In the genomic region with DNA sequence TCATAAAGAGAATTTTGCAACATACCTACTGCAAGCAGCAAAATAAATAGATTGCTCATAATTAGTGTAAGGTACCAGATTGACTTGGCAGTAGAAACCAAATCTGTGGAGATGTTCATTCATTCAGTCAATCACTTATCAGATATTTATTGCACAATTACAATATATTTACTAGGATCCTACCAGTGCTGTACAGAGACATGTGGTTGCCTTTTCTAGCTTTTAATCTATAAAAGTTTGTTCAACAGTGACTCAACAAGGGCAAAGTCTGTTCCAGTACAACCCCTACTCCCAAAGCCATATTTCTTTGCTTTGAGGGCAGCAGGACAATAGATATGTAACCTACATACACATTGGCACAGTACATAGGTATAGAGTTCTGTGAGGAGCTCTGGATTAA, we compare ENCODE assay signal across 22 cellular contexts. TPM values are rescaled to one million over a fixed set of nuclear protein-coding genes. Genes with fewer than 3 reads are reported as not detected.
"Had no signal": no experiment of that assay in that cellular context is flagged by ENCODE, and none has a peak within 500 bp of the region (broad histone marks: within the 10 kb centered on the region; RNA-seq: fewer than 3 reads in every experiment).

No MANE protein-coding gene starts in this region.

- H3K9me3 Mint-ChIP-seq: activated CD4-positive, alpha-beta memory T cell treated with anti-CD3 and anti-CD28 coated beads, Interleukin-2, amount 10 ng/mL, durations not matched to agents 7 days and 5 days; activated naive CD4-positive, alpha-beta T cell treated with anti-CD3 and anti-CD28 coated beads, Interleukin-2, amount 50 U/mL, for 72 hours; activated T-cell treated with anti-CD3 and anti-CD28 coated beads, Interleukin-2, amount 50 U/mL, for 24 hours; T-helper 1 cell treated with Interleukin-12 subunit alpha and Interleukin-12 subunit beta and Interleukin-4 antibody, amounts not matched to agents 30 μg/mL and 1 μg/mL, for 36 hours had no signal

- H3K36me3 Mint-ChIP-seq: activated naive CD4-positive, alpha-beta T cell treated with anti-CD3 and anti-CD28 coated beads, Interleukin-2, amount 50 U/mL, for 72 hours had no signal

- FAIRE-seq: kidney had no signal

- H3K9me3 ChIP-seq: esophagus muscularis mucosa, psoas muscle, sigmoid colon, tibial artery, vagina had no signal

- H3K4me3 ChIP-seq: esophagus muscularis mucosa, psoas muscle, sigmoid colon, tibial artery, vagina had no signal

- H3K27me3 ChIP-seq: esophagus muscularis mucosa, sigmoid colon, tibial artery, vagina had no signal

- ATAC-seq: left ventricle myocardium superior, psoas muscle had no signal

- H3K36me3 ChIP-seq: esophagus muscularis mucosa, sigmoid colon, tibial artery, vagina, WERI-Rb-1 had no signal

- H3K27me3 Mint-ChIP-seq: activated CD4-positive, alpha-beta memory T cell treated with anti-CD3 and anti-CD28 coated beads, Interleukin-2, amount 10 ng/mL, durations not matched to agents 7 days and 5 days; activated T-cell treated with anti-CD3 and anti-CD28 coated beads, Interleukin-2, amount 50 U/mL, for 24 hours; brain had no signal

- H3K4me1 Mint-ChIP-seq: neural crest cell had no signal

- H3K4me1 ChIP-seq: esophagus muscularis mucosa, psoas muscle, sigmoid colon, vagina had no signal

- H3K27ac Mint-ChIP-seq: activated CD4-positive, alpha-beta memory T cell treated with anti-CD3 and anti-CD28 coated beads, Interleukin-2, amount 10 ng/mL, durations not matched to agents 7 days and 5 days; activated naive CD4-positive, alpha-beta T cell treated with anti-CD3 and anti-CD28 coated beads, Interleukin-2, amount 50 U/mL, for 72 hours; activated T-cell treated with anti-CD3 and anti-CD28 coated beads, Interleukin-2, amount 50 U/mL, for 24 hours; brain; T-helper 1 cell treated with Interleukin-12 subunit alpha and Interleukin-12 subunit beta and Interleukin-4 antibody, amounts not matched to agents 30 μg/mL and 1 μg/mL, for 36 hours had no signal

- H3K27ac ChIP-seq: esophagus muscularis mucosa, psoas muscle, sigmoid colon, tibial artery, vagina, WERI-Rb-1 had no signal

- H3K4me3 Mint-ChIP-seq: activated CD4-positive, alpha-beta memory T cell treated with anti-CD3 and anti-CD28 coated beads, Interleukin-2, amount 10 ng/mL, durations not matched to agents 7 days and 5 days; activated T-cell treated with anti-CD3 and anti-CD28 coated beads, Interleukin-2, amount 50 U/mL, for 24 hours; brain; neural crest cell; T-helper 1 cell treated with Interleukin-12 subunit alpha and Interleukin-12 subunit beta and Interleukin-4 antibody, amounts not matched to agents 30 μg/mL and 1 μg/mL, for 36 hours had no signal

- DNase-seq: activated CD4-positive, alpha-beta memory T cell treated with anti-CD3 and anti-CD28 coated beads, Interleukin-2, amount 10 ng/mL, durations not matched to agents 7 days and 5 days; activated effector memory CD4-positive, alpha-beta T cell treated with Interleukin-2 at 50 U/mL for 16 hours; activated T-cell treated with anti-CD3 and anti-CD28 coated beads, Interleukin-2, amount 50 U/mL, for 24 hours; central memory CD4-positive, alpha-beta T cell; cortex of kidney; effector CD4-positive, alpha-beta T cell; hippocampal formation; kidney; left ventricle myocardium superior; psoas muscle; sigmoid colon; stimulated activated CD4-positive, alpha-beta T cell treated with anti-CD3 and anti-CD28 coated beads, Interleukin-12 subunit alpha, Interleukin-12 subunit beta, amount 100 ng/mL, for 4 hours; stimulated activated CD4-positive, alpha-beta T cell treated with anti-CD3 and anti-CD28 coated beads, Interleukin-2, amount 100 ng/mL, for 24 hours; tibial artery; WERI-Rb-1 had no signal

RNA-seq across cellular contexts. Expression of a gene that starts 27.3 kb away (rescaled TPM):
- total RNA-seq: glomerular endothelial cell had no signal
